Comparison of ENCODE assay signal across 34 cellular contexts in genomic region chr17:76135810-76136188, GRCh38. TPM values are rescaled to one million over a fixed set of nuclear protein-coding genes. Genes with fewer than 3 reads are reported as not detected.
A peak's percentile ranks its signal among the peaks of the same experiment; 100 is the strongest.
DNase-seq lines count a peak whose midpoint lies in the region; ATAC-seq and TF ChIP-seq lines count a peak whose summit lies in the region.
"Had no signal": no experiment of that assay in that cellular context is flagged by ENCODE, and none has a peak within 500 bp of the region (broad histone marks: within the 10 kb centered on the region; RNA-seq: fewer than 3 reads in every experiment).

No MANE protein-coding gene starts in this region.

- no CpG with 5 or more reads among the region's 8 CpGs for WGBS in mesendoderm (ENCODE audit: extremely low coverage, insufficient coverage, low lambda C conversion rate)

- H2BK15ac ChIP-seq in mesendoderm (replicated peaks; ENCODE audit: low read depth): no peak overlapping the region

- H3K27ac ChIP-seq in HUES6 (ENCODE audit: low read depth, low read length): no peak overlapping the region
- no peak overlapping the region for H3K27ac ChIP-seq in mesendoderm (ENCODE audit: low read depth, low read length)
- H3K27ac ChIP-seq in RWPE1: no peak overlapping the region
- H3K27ac ChIP-seq: dorsolateral prefrontal cortex, gastroesophageal sphincter, hepatocyte, HL-60 had no signal

- peak overlapping the region; percentile 45 for H3K23ac ChIP-seq in mesendoderm (ENCODE audit: low read length)

- no peak overlapping the region for H2AK5ac ChIP-seq in mesendoderm (ENCODE audit: low read length)

- H3K27me3 ChIP-seq in HUES6 (ENCODE audit: control insufficient read depth, insufficient read depth, low read length) (peaks cover 98% of the 10 kb centered on the region), mesendoderm (ENCODE audit: insufficient read depth, low read length, poor library complexity) (peaks cover 77% of the 10 kb centered on the region), MG63 (no peaks in the 10 kb centered on the region)

- H3K36me3 ChIP-seq in ES-I3 (ENCODE audit: insufficient read depth, low read length) (no peaks in the 10 kb centered on the region), HUES6 (ENCODE audit: control insufficient read depth, insufficient read depth, low read length) (no peaks in the 10 kb centered on the region), mesendoderm (ENCODE audit: control insufficient read depth, insufficient read depth, low read length) (no peaks in the 10 kb centered on the region), MG63 (no peaks in the 10 kb centered on the region)
- H3K36me3 ChIP-seq: gastroesophageal sphincter had no signal

- POLR2A ChIA-PET in RWPE1 (lab: Yijun Ruan, JAX; ENCODE audit: low non-redundant PET): no interaction called here

- no peaks in the 10 kb centered on the region for H3K79me1 ChIP-seq in mesendoderm (ENCODE audit: low read length)

- H3K9ac ChIP-seq in ES-I3 (ENCODE audit: low read depth, low read length) (peak overlapping the region; percentile 23), HUES6 (ENCODE audit: low read length) (peak overlapping the region; percentile 50), mesendoderm (ENCODE audit: low read length) (no peak overlapping the region)

- H3K4me1 ChIP-seq in ES-I3 (ENCODE audit: insufficient read depth, low read length): peaks cover 36% of the 10 kb centered on the region
- H3K4me1 ChIP-seq in HUES6 (ENCODE audit: control insufficient read depth, insufficient read depth, low read length): peaks cover 80% of the 10 kb centered on the region
- no peaks in the 10 kb centered on the region for H3K4me1 ChIP-seq in mesendoderm (ENCODE audit: control insufficient read depth, low read depth, low read length)

- H3K4ac ChIP-seq in mesendoderm (ENCODE audit: low read depth, low read length): no peak overlapping the region

- CTCF ChIA-PET in RWPE1 (lab: Yijun Ruan, JAX): no interaction called here

- no peak overlapping the region for H3K4me2 ChIP-seq in mesendoderm (ENCODE audit: low read length)
- H3K4me2 ChIP-seq: hepatocyte, smooth muscle cell had no signal

- no peak for ATAC-seq in GM21619 (IDR thresholded peaks at IDR 0.05; ENCODE audit: unreplicated experiment)
- ATAC-seq: activated CD4-positive, alpha-beta T cell treated with anti-CD3 and anti-CD28 coated beads for 36 hours; gastroesophageal sphincter; Panc1; right cardiac atrium; stimulated activated naive CD8-positive, alpha-beta T cell treated with anti-CD3 and anti-CD28 coated beads, Interleukin-15, Interleukin-2, amounts not matched to agents 100 U/mL and 50 U/mL, for 24 hours had no signal

- H4K5ac ChIP-seq in mesendoderm (ENCODE audit: low read length): no peak overlapping the region

- no peak overlapping the region for H4K8ac ChIP-seq in mesendoderm (ENCODE audit: low read depth, low read length)

- no peaks in the 10 kb centered on the region for H3K9me3 ChIP-seq in ES-I3 (ENCODE audit: control insufficient read depth, insufficient read depth, low read length)
- no peaks in the 10 kb centered on the region for H3K9me3 ChIP-seq in HUES6 (ENCODE audit: control insufficient read depth, insufficient read depth, low read depth, low read length)
- no peaks in the 10 kb centered on the region for H3K9me3 ChIP-seq in MG63
- H3K9me3 ChIP-seq: gastroesophageal sphincter had no signal

- H3K18ac ChIP-seq in mesendoderm (ENCODE audit: low read length): no peak overlapping the region

- H3K79me2 ChIP-seq in mesendoderm (ENCODE audit: control insufficient read depth, insufficient read depth, low read length): no peaks in the 10 kb centered on the region
- H3K79me2 ChIP-seq: hepatocyte had no signal

- H3K4me3 ChIP-seq in HUES6 (ENCODE audit: low read depth, low read length) (peak overlapping the region; percentile 50), mesendoderm (ENCODE audit: low read length) (no peak overlapping the region), MG63 (no peak overlapping the region)
- H3K4me3 ChIP-seq: dorsolateral prefrontal cortex, gastroesophageal sphincter, hepatocyte, smooth muscle cell had no signal

- H2BK5ac ChIP-seq in mesendoderm (ENCODE audit: low read length): no peak overlapping the region

- H2BK120ac ChIP-seq in mesendoderm (ENCODE audit: low read depth, low read length): no peak overlapping the region

- TF ChIP-seq CTCF in RWPE1 (conservative IDR thresholded peaks at IDR 0.05; ENCODE audit: low read depth): no peak

- no peak overlapping the region for H3K56ac ChIP-seq in mesendoderm (ENCODE audit: low read length)

- DNase-seq in ecto neural progenitor cell (ENCODE audit: low spot score) (peak; percentile 57), mesendoderm (no peak), MG63 (no peak), MV-4-11 (lab: John Stamatoyannopoulos, UW) (no peak), RWPE1 (ENCODE audit: low spot score) (no peak)
- DNase-seq: activated CD4-positive, alpha-beta T cell treated with anti-CD3 and anti-CD28 coated beads for 36 hours; activated gamma-delta T cell; activated T-cell treated with anti-CD3 and anti-CD28 coated beads, Interleukin-2, amount 50 U/mL, for 1 hour; C1 segment of cervical spinal cord; DND-41; dorsolateral prefrontal cortex; Kasumi-1; mammary epithelial cell; NCI-H1436; NCI-H2081; NCI-H2227 treated with DMSO at 0.1 percent for 48 hours; NCI-H69; right cardiac atrium; SHP77 treated with DMSO at 0.1 percent for 48 hours; stimulated activated CD4-positive, alpha-beta T cell treated with anti-CD3 and anti-CD28 coated beads, Interleukin-1b, Interleukin-23, amount 100 ng/mL, for 48 hours; stimulated activated naive CD8-positive, alpha-beta T cell treated with anti-CD3 and anti-CD28 coated beads, Interleukin-15, Interleukin-2, amounts not matched to agents 100 U/mL and 50 U/mL, for 24 hours had no signal

RNA-seq across cellular contexts. Expression of gene FOXJ1, which starts 5.2 kb away (rescaled TPM):
- 0.06 TPM for polyA plus RNA-seq in mesendoderm (2013, experiment 1 of 2)
- 0.08 TPM for polyA plus RNA-seq in mesendoderm (2013, experiment 2 of 2)
- total RNA-seq in MG63 (2014; rRNA removed; shearing (Covaris generic); ENCODE audit: low replicate concordance): not detected in 2 replicates
- total RNA-seq: endothelial cell of umbilical vein, fibroblast of lung, gastroesophageal sphincter, mammary epithelial cell, right cardiac atrium, smooth muscle cell had no signal
- polyA plus RNA-seq: AG04450, endothelial cell of umbilical vein, fibroblast of lung, mammary epithelial cell, right cardiac atrium, smooth muscle cell had no signal

RNA-seq across cellular contexts. Expression of gene EXOC7, which starts 32.2 kb away (rescaled TPM):
- polyA plus RNA-seq in mesendoderm (2013, experiment 1 of 2): 58.1 TPM
- 61.9 TPM for polyA plus RNA-seq in mesendoderm (2013, experiment 2 of 2)
- total RNA-seq in MG63 (2014; rRNA removed; shearing (Covaris generic); ENCODE audit: low replicate concordance): 54.5 and 81.8 TPM in 2 replicates

RNA-seq across cellular contexts. Expression of gene ZACN, which starts 56.8 kb away (rescaled TPM):
- polyA plus RNA-seq in mesendoderm (2013, experiment 1 of 2): 0.03 TPM
- polyA plus RNA-seq in mesendoderm (2013, experiment 2 of 2): 0.01 TPM
- total RNA-seq in MG63 (2014; rRNA removed; shearing (Covaris generic); ENCODE audit: low replicate concordance): not detected in 2 replicates
- total RNA-seq: endothelial cell of umbilical vein, fibroblast of lung, gastroesophageal sphincter, hepatocyte, mammary epithelial cell, right cardiac atrium, smooth muscle cell, temporal lobe, ureter had no signal
- polyA plus RNA-seq: AG04450, fibroblast of lung, mammary epithelial cell had no signal
